Comparison of ENCODE assay signal across 8 cellular contexts in genomic region chr9:99433555-99433954, GRCh38.
DNase-seq lines count a peak whose midpoint lies in the region; ATAC-seq, FAIRE-seq and TF ChIP-seq lines count a peak whose summit lies in the region.

No MANE protein-coding gene starts in this region.

- no peak for FAIRE-seq in D721Med (lab: Jason Lieb, UNC)

- POLR2A ChIA-PET in GM10248 (lab: Yijun Ruan, JAX) = no interaction called here
- POLR2A ChIA-PET in activated CD8-positive, alpha-beta T cell treated with anti-CD3 and anti-CD28 coated beads for 36 hours (lab: Charles Lee) = interaction anchor here (0.5 kb wide), 1 partner anchor 227 kb away, joined by 3 read pairs; no protein-coding TSS in a partner anchor

- no peaks in the 10 kb centered on the region for H3K27me3 Mint-ChIP-seq in activated CD8-positive, alpha-beta T cell treated with anti-CD3 and anti-CD28 coated beads for 36 hours

- in situ Hi-C loops in KBM-7 (cut with MboI; ENCODE audit: low pct_unique_long_range_greater_than_20kb, low sequenced_read_pairs) = no loop called here

- H3K4me3 Mint-ChIP-seq in activated CD8-positive, alpha-beta T cell treated with anti-CD3 and anti-CD28 coated beads for 36 hours = no peak overlapping the region

- H3K4me3 ChIP-seq in fibroblast of pulmonary artery (replicated peaks; ENCODE audit: low read depth, low read length) = no peak overlapping the region

- peak; percentile 91 for ATAC-seq in GM21737 (IDR thresholded peaks at IDR 0.05; ENCODE audit: unreplicated experiment)
- peak; percentile 100 for ATAC-seq in activated CD8-positive, alpha-beta T cell treated with anti-CD3 and anti-CD28 coated beads for 36 hours

- CTCF ChIA-PET in GM10248 (lab: Yijun Ruan, JAX) = interaction anchor here (1.0 kb wide), 1 partner anchor 15 kb away, joined by 4 read pairs; no protein-coding TSS in a partner anchor
- CTCF ChIA-PET in activated CD8-positive, alpha-beta T cell treated with anti-CD3 and anti-CD28 coated beads for 36 hours (lab: Charles Lee) = interaction anchor here (0.7 to 0.8 kb wide), 2 partner anchors 14 to 271 kb away, joined by 3 read pairs; no protein-coding TSS in a partner anchor

- H3K4me1 Mint-ChIP-seq in activated CD8-positive, alpha-beta T cell treated with anti-CD3 and anti-CD28 coated beads for 36 hours (ENCODE audit: low read depth) = peaks cover 18% of the 10 kb centered on the region

- no peaks in the 10 kb centered on the region for H3K36me3 Mint-ChIP-seq in activated CD8-positive, alpha-beta T cell treated with anti-CD3 and anti-CD28 coated beads for 36 hours (ENCODE audit: low read depth)

- intact Hi-C loops in activated CD8-positive, alpha-beta T cell treated with anti-CD3 and anti-CD28 coated beads for 36 hours (cut with micrococcal nuclease) = no loop called here

- TF ChIP-seq CTCF in GM10248 (IDR thresholded peaks at IDR 0.05; ENCODE audit: control extremely low read depth, extremely low read depth, low read depth, missing control alignments) (no peak), fibroblast of pulmonary artery (IDR thresholded peaks at IDR 0.05; ENCODE audit: low read length, missing control alignments) (no peak), D721Med (IDR thresholded peaks at IDR 0.05; ENCODE audit: insufficient read depth, missing control alignments) (no peak)
- TF ChIP-seq CTCF in activated CD8-positive, alpha-beta T cell treated with anti-CD3 and anti-CD28 coated beads for 36 hours (IDR thresholded peaks at IDR 0.05) = no peak

- no peaks in the 10 kb centered on the region for H3K9me3 Mint-ChIP-seq in activated CD8-positive, alpha-beta T cell treated with anti-CD3 and anti-CD28 coated beads for 36 hours

- DNase-seq in GM10248 (ENCODE audit: extremely low spot score) (peak; percentile 78), KBM-7 (peak; percentile 32), fibroblast of pulmonary artery (ENCODE audit: low read depth) (peak; percentile 63), D721Med (ENCODE audit: insufficient read length, low spot score) (no peak), GOT3 (lab: John Stamatoyannopoulos, UW) (no peak)
- DNase-seq in activated CD8-positive, alpha-beta T cell treated with anti-CD3 and anti-CD28 coated beads for 36 hours = peak; percentile 86
- DNase-seq in stimulated activated CD4-positive, alpha-beta T cell treated with anti-CD3 and anti-CD28 coated beads, Interleukin-12 subunit alpha, Interleukin-12 subunit beta, amount 100 ng/mL, for 24 hours (ENCODE audit: low read depth in 2 of 2) = peak; percentile 2 to 36

- H3K27ac Mint-ChIP-seq in activated CD8-positive, alpha-beta T cell treated with anti-CD3 and anti-CD28 coated beads for 36 hours = peak overlapping the region; percentile 72

Comparison
In these comparisons a context has a peak if more than half of its experiments do, and no peak if none do; other contexts are left out.
1. DNase-seq: peak in GM10248 (single experiment), KBM-7 (single experiment), activated CD8-positive, alpha-beta T cell treated with anti-CD3 and anti-CD28 coated beads for 36 hours (single experiment), fibroblast of pulmonary artery (single experiment) and stimulated activated CD4-positive, alpha-beta T cell treated with anti-CD3 and anti-CD28 coated beads, Interleukin-12 subunit alpha, Interleukin-12 subunit beta, amount 100 ng/mL, for 24 hours (2 of 2); none in D721Med (single experiment) and GOT3 (single experiment).